6 cellular contexts compared by ENCODE assay signal in genomic region chr2:95641289-95641575, GRCh38. TPM values are rescaled to one million over a fixed set of nuclear protein-coding genes. Genes with fewer than 3 reads are reported as not detected.
"Had no signal": no experiment of that assay in that cellular context is flagged by ENCODE, and none has a peak within 500 bp of the region (broad histone marks: within the 10 kb centered on the region; RNA-seq: fewer than 3 reads in every experiment).

No MANE protein-coding gene starts in this region.

RNA-seq across cellular contexts. Expression of gene TRIM43, which starts 49.4 kb away (rescaled TPM):
- total RNA-seq: LHCN-M2, MCF 10A, OCI-LY7, PC-9, Peyer's patch, SJSA1 had no signal
